In genomic region chr2:199764273-199764800, GRCh38 we compare ENCODE assay signal across 21 cellular contexts.
"Had no signal": no experiment of that assay in that cellular context is flagged by ENCODE, and none has a peak within 500 bp of the region (broad histone marks: within the 10 kb centered on the region; RNA-seq: fewer than 3 reads in every experiment).

No MANE protein-coding gene starts in this region.

- ATAC-seq: effector memory CD8-positive, alpha-beta T cell; foreskin keratinocyte; psoas muscle had no signal

- H3K4me3 Mint-ChIP-seq: dendritic cell treated with granulocyte-macrophage colony-stimulating factor and Interleukin-4, amounts not matched to agents 40 ng/mL and 50 ng/mL, for 4 days; effector memory CD8-positive, alpha-beta T cell; naive B cell; nephron had no signal

- H3K4me1 Mint-ChIP-seq: naive B cell, nephron had no signal

- H3K27ac Mint-ChIP-seq: effector memory CD8-positive, alpha-beta T cell; naive B cell; nephron had no signal

- H3K36me3 Mint-ChIP-seq: naive B cell had no signal

- H3K4me3 ChIP-seq: esophagus squamous epithelium, left ventricle myocardium inferior, lung, psoas muscle, sigmoid colon, skin epidermis, stomach, thoracic aorta, transverse colon had no signal

- H3K27me3 Mint-ChIP-seq: dendritic cell treated with granulocyte-macrophage colony-stimulating factor and Interleukin-4, amounts not matched to agents 40 ng/mL and 50 ng/mL, for 4 days; effector memory CD8-positive, alpha-beta T cell; naive B cell had no signal

- H3K27me3 ChIP-seq: esophagus squamous epithelium, foreskin keratinocyte, sigmoid colon, stomach, transverse colon had no signal

- DNase-seq: effector memory CD8-positive, alpha-beta T cell; esophagus squamous epithelium; foreskin keratinocyte; left ventricle myocardium inferior; mesenchymal stem cell; midbrain; naive B cell; psoas muscle; retina; sigmoid colon; stimulated activated CD4-positive, alpha-beta T cell treated with anti-CD3 and anti-CD28 coated beads, Interleukin-12 subunit alpha, Interleukin-12 subunit beta, amount 100 ng/mL, for 4 hours; stimulated activated naive CD4-positive, alpha-beta T cell; stomach; substantia nigra; transverse colon had no signal

- H3K9me3 ChIP-seq: esophagus squamous epithelium, left ventricle myocardium inferior, psoas muscle, sigmoid colon, stomach, thoracic aorta, transverse colon had no signal

- H3K27ac ChIP-seq: epithelial cell of prostate, esophagus squamous epithelium, foreskin keratinocyte, left ventricle myocardium inferior, psoas muscle, sigmoid colon, skin epidermis, stomach, thoracic aorta, transverse colon had no signal

- H3K9me3 Mint-ChIP-seq: dendritic cell treated with granulocyte-macrophage colony-stimulating factor and Interleukin-4, amounts not matched to agents 40 ng/mL and 50 ng/mL, for 4 days; effector memory CD8-positive, alpha-beta T cell; naive B cell; nephron had no signal

- H3K36me3 ChIP-seq: esophagus squamous epithelium, left ventricle myocardium inferior, sigmoid colon, stomach, thoracic aorta, transverse colon had no signal

- H3K4me1 ChIP-seq: esophagus squamous epithelium, foreskin keratinocyte, left ventricle myocardium inferior, psoas muscle, sigmoid colon, stomach, transverse colon had no signal
